In the genomic region with DNA sequence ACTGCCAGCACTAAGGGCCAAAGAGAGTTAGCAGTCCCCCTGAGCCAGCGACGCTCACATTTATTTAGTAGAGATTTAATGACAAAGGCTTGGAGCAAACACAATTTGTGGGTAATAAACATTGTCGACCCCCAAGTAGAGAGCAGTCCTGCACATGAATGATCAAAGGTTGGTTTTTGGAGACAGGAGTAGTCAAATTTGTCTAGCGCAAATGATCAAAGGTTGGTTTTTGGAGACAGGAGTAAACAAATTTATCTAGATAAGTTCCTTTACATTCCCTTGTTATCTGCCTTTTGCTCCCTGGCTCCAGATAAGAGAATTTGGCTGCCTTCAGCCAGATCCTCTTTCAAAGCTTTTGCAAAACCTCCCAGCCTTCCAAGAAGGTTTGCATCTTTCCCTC, we compare ENCODE assay signal across 22 cellular contexts. TPM values are rescaled to one million over a fixed set of nuclear protein-coding genes. Genes with fewer than 3 reads are reported as not detected.
DNase-seq lines count a peak whose midpoint lies in the region; ATAC-seq lines count a peak whose summit lies in the region.
"Had no signal": no experiment of that assay in that cellular context is flagged by ENCODE, and none has a peak within 500 bp of the region (broad histone marks: within the 10 kb centered on the region; RNA-seq: fewer than 3 reads in every experiment).

No MANE protein-coding gene starts in this region.

- DNase-seq in mesendoderm (peak; percentile 44), SJCRH30 (no peak)
- DNase-seq: Calu3; CD4-positive, alpha-beta T cell; CD8-positive, alpha-beta memory T cell; DMS53; DMS79 treated with DMSO at 0.1 percent for 48 hours; GF-D8; GOT3; H9 had no signal

- H3K4me1 ChIP-seq in BLaER1 (no peaks in the 10 kb centered on the region), HUES6 (ENCODE audit: control insufficient read depth, insufficient read depth, low read length) (peaks cover 5% of the 10 kb centered on the region), mesendoderm (ENCODE audit: control insufficient read depth, low read depth, low read length) (peaks cover 3% of the 10 kb centered on the region), SJCRH30 (no peaks in the 10 kb centered on the region)
- no peaks in the 10 kb centered on the region for H3K4me1 ChIP-seq in BLaER1 treated with 17β-estradiol and CSF1 and Interleukin-3, amounts not matched to agents 10 nM and 100 nM

- H3K79me1 ChIP-seq in mesendoderm (ENCODE audit: low read length) = no peaks in the 10 kb centered on the region

- H3K23ac ChIP-seq in mesendoderm (ENCODE audit: low read length) = no peak overlapping the region

- H2BK120ac ChIP-seq in mesendoderm (ENCODE audit: low read depth, low read length) = no peak overlapping the region

- H3K79me2 ChIP-seq in mesendoderm (ENCODE audit: control insufficient read depth, insufficient read depth, low read length) = no peaks in the 10 kb centered on the region

- H4K20me1 ChIP-seq in BLaER1 = no peaks in the 10 kb centered on the region
- H4K20me1 ChIP-seq in BLaER1 treated with 17β-estradiol and CSF1 and Interleukin-3, amounts not matched to agents 10 nM and 100 nM = peaks cover 0 to 8% (median 0%) of the 10 kb centered on the region in 11 experiments; a peak in 1 of 22 replicates

- H3K9ac ChIP-seq in BLaER1 (no peak overlapping the region), HUES6 (ENCODE audit: low read length) (peak overlapping the region; percentile 64), mesendoderm (ENCODE audit: low read length) (no peak overlapping the region)
- no peak overlapping the region for H3K9ac ChIP-seq in BLaER1 treated with 17β-estradiol and CSF1 and Interleukin-3, amounts not matched to agents 10 nM and 100 nM

- H3K27ac ChIP-seq in BLaER1 (no peak overlapping the region), HUES6 (ENCODE audit: low read depth, low read length) (peak overlapping the region; percentile 34; the same call in 1 of the 2 replicates), mesendoderm (ENCODE audit: low read depth, low read length) (no peak overlapping the region), SJCRH30 (no peak overlapping the region)
- no peak overlapping the region for H3K27ac ChIP-seq in BLaER1 treated with 17β-estradiol and CSF1 and Interleukin-3, amounts not matched to agents 10 nM and 100 nM

- no peak overlapping the region for H2BK5ac ChIP-seq in mesendoderm (ENCODE audit: low read length)

- H3K18ac ChIP-seq in mesendoderm (ENCODE audit: low read length) = no peak overlapping the region

- H3K4ac ChIP-seq in mesendoderm (ENCODE audit: low read depth, low read length) = no peak overlapping the region

- peaks cover 65% of the 10 kb centered on the region for H3K9me3 ChIP-seq in BLaER1
- peaks cover 48 to 81% (median 73%) of the 10 kb centered on the region in 11 experiments for H3K9me3 ChIP-seq in BLaER1 treated with 17β-estradiol and CSF1 and Interleukin-3, amounts not matched to agents 10 nM and 100 nM (replicated peaks in 1 of 11)
- H3K9me3 ChIP-seq in HUES6 (ENCODE audit: control insufficient read depth, insufficient read depth, low read depth, low read length) = peaks cover 4% of the 10 kb centered on the region; the same call in 1 of the 2 replicates
- H3K9me3 ChIP-seq in SJCRH30 (replicated peaks) = no peaks in the 10 kb centered on the region

- no CpG with 5 or more reads among the region's 4 CpGs for WGBS in mesendoderm (ENCODE audit: extremely low coverage, insufficient coverage, low lambda C conversion rate)

- no peak for ATAC-seq in HG02885 (IDR thresholded peaks at IDR 0.05; ENCODE audit: poor library complexity, unreplicated experiment)
- ATAC-seq in GM21423 (IDR thresholded peaks at IDR 0.05; ENCODE audit: unreplicated experiment) = no peak
- ATAC-seq: HCT116 had no signal

- H3K56ac ChIP-seq in mesendoderm (ENCODE audit: low read length) = no peak overlapping the region

- H3K4me2 ChIP-seq in BLaER1 = no peak overlapping the region
- H3K4me2 ChIP-seq in BLaER1 treated with 17β-estradiol and CSF1 and Interleukin-3, amounts not matched to agents 10 nM and 100 nM = no peak overlapping the region
- no peak overlapping the region for H3K4me2 ChIP-seq in mesendoderm (ENCODE audit: low read length)

- H4K5ac ChIP-seq in mesendoderm (ENCODE audit: low read length) = no peak overlapping the region

- H4K8ac ChIP-seq in mesendoderm (ENCODE audit: low read depth, low read length) = no peak overlapping the region

- H2BK15ac ChIP-seq in mesendoderm (replicated peaks; ENCODE audit: low read depth) = no peak overlapping the region

- no peak overlapping the region for H2AK5ac ChIP-seq in mesendoderm (ENCODE audit: low read length)

- H3K36me3 ChIP-seq in BLaER1 (peaks cover 99% of the 10 kb centered on the region), HUES6 (ENCODE audit: control insufficient read depth, insufficient read depth, low read length) (peaks cover 92% of the 10 kb centered on the region), mesendoderm (ENCODE audit: control insufficient read depth, insufficient read depth, low read length) (peaks cover 9% of the 10 kb centered on the region), SJCRH30 (peaks cover 60% of the 10 kb centered on the region)
- H3K36me3 ChIP-seq in BLaER1 treated with 17β-estradiol and CSF1 and Interleukin-3, amounts not matched to agents 10 nM and 100 nM = peaks cover 98 to 100% (median 99%) of the 10 kb centered on the region in 11 experiments

- no peaks in the 10 kb centered on the region for H3K27me3 ChIP-seq in BLaER1
- H3K27me3 ChIP-seq in BLaER1 treated with 17β-estradiol and CSF1 and Interleukin-3, amounts not matched to agents 10 nM and 100 nM = no peaks in the 10 kb centered on the region
- no peaks in the 10 kb centered on the region for H3K27me3 ChIP-seq in HUES6 (ENCODE audit: control insufficient read depth, insufficient read depth, low read length)
- no peaks in the 10 kb centered on the region for H3K27me3 ChIP-seq in mesendoderm (ENCODE audit: insufficient read depth, low read length, poor library complexity)
- no peaks in the 10 kb centered on the region for H3K27me3 ChIP-seq in SJCRH30

- H3K4me3 ChIP-seq in BLaER1 (peak overlapping the region; percentile 39; the same call in 1 of the 2 replicates), HUES6 (ENCODE audit: low read depth, low read length) (peak overlapping the region; percentile 4; the same call in 1 of the 2 replicates), mesendoderm (ENCODE audit: low read length) (peak overlapping the region; percentile 19), SJCRH30 (no peak overlapping the region)
- H3K4me3 ChIP-seq in BLaER1 treated with 17β-estradiol and CSF1 and Interleukin-3, amounts not matched to agents 10 nM and 100 nM = peak overlapping the region in 7 of 10 experiments; percentile 2 to 37 (median 23); a peak in 3 of 20 replicates

RNA-seq across cellular contexts. Expression of gene METTL21C, which starts 26.9 kb away (rescaled TPM):
- polyA plus RNA-seq in mesendoderm (2013, experiment 1 of 2) = not detected
- polyA plus RNA-seq in mesendoderm (2013, experiment 2 of 2) = not detected
- not detected in 2 replicates for total RNA-seq in SJCRH30 (2014; rRNA removed; shearing (Covaris generic))
- total RNA-seq: A172; A673; Calu3; CD4-positive, alpha-beta T cell; CD8-positive, alpha-beta memory T cell; Daoy; G401; H9 had no signal
- polyA plus RNA-seq: BJ; CD14-positive monocyte; CD8-positive, alpha-beta memory T cell had no signal
